In genomic region chr6:30686908-30687658, GRCh38 we compare ENCODE assay signal across 8 cellular contexts. TPM values are rescaled to one million over a fixed set of nuclear protein-coding genes. Genes with fewer than 3 reads are reported as not detected.
A peak's percentile ranks its signal among the peaks of the same experiment; 100 is the strongest.
DNase-seq lines count a peak whose midpoint lies in the region; ATAC-seq and TF ChIP-seq lines count a peak whose summit lies in the region.

No MANE protein-coding gene starts in this region.

- peak overlapping the region; percentile 95 for H3K4me3 Mint-ChIP-seq in neural progenitor cell

- H3K36me3 ChIP-seq in neural progenitor cell = no peaks in the 10 kb centered on the region

- ATAC-seq in GM21786 (IDR thresholded peaks at IDR 0.05; ENCODE audit: unreplicated experiment) = peak; percentile 48

- peak overlapping the region; percentile 95 for H3K27ac Mint-ChIP-seq in neural progenitor cell

- H3K9ac ChIP-seq in neural progenitor cell = peak overlapping the region; percentile 5

- H3K36me3 Mint-ChIP-seq in neural progenitor cell = peaks cover 6% of the 10 kb centered on the region

- peak overlapping the region; percentile 35 for H2AFZ ChIP-seq in neural progenitor cell (replicated peaks)

- no peaks in the 10 kb centered on the region for H3K27me3 ChIP-seq in neural progenitor cell

- TF ChIP-seq CTCF in LNCaP clone FGC (IDR thresholded peaks at IDR 0.05; ENCODE audit: control insufficient read depth, extremely low read depth, insufficient read depth) (no peak), fibroblast of villous mesenchyme (IDR thresholded peaks at IDR 0.05; ENCODE audit: insufficient read depth, low read depth, low read length) (no peak), neural progenitor cell (IDR thresholded peaks at IDR 0.05) (no peak)

- H3K4me3 ChIP-seq in LNCaP clone FGC (ENCODE audit: low read depth, low read length) (peak overlapping the region; percentile 71), fibroblast of villous mesenchyme (ENCODE audit: low read depth, low read length) (peak overlapping the region; percentile 91), neural progenitor cell (peak overlapping the region; percentile 90)

- peak overlapping the region; percentile 97 for H3K4me2 ChIP-seq in neural progenitor cell

- peaks cover 80% of the 10 kb centered on the region for H3K4me1 Mint-ChIP-seq in neural progenitor cell

- H3K4me1 ChIP-seq in neural progenitor cell = peaks cover 64% of the 10 kb centered on the region

- H3K79me2 ChIP-seq in neural progenitor cell (ENCODE audit: low read depth) = peaks cover 71% of the 10 kb centered on the region

- peak; percentile 97 for DNase-seq in DMS53 (lab: John Stamatoyannopoulos, UW)
- no peak for DNase-seq in LNCaP clone FGC (ENCODE audit: low read depth)
- peak; percentile 84 for DNase-seq in RPMI8226
- peak; percentile 93 for DNase-seq in activated effector memory CD4-positive, alpha-beta T cell treated with anti-CD3 and anti-CD28 coated beads, Interleukin-2, amount 50 U/mL, for 16 hours
- peak; percentile 95 for DNase-seq in fibroblast of villous mesenchyme (ENCODE audit: low read depth)
- DNase-seq in neural progenitor cell (ENCODE audit: low spot score) = peak; percentile 88
- peak; percentile 94 for DNase-seq in stromal cell of bone marrow (ENCODE audit: low read depth)

- no peaks in the 10 kb centered on the region for H3K9me3 Mint-ChIP-seq in neural progenitor cell

- H3F3A ChIP-seq in neural progenitor cell (ENCODE audit: low read depth) = peaks cover 40% of the 10 kb centered on the region

- peaks cover 27% of the 10 kb centered on the region for H4K20me1 ChIP-seq in neural progenitor cell (ENCODE audit: low read depth)

- peaks cover 6% of the 10 kb centered on the region for H3K27me3 Mint-ChIP-seq in neural progenitor cell (ENCODE audit: insufficient read depth, low read depth)

- peak overlapping the region; percentile 82 for H3K27ac ChIP-seq in neural progenitor cell

- H3K9me3 ChIP-seq in neural progenitor cell (ENCODE audit: low read depth) = no peaks in the 10 kb centered on the region

RNA-seq across cellular contexts. Expression of gene PPP1R18, which starts 0.6 kb away (rescaled TPM):
- total RNA-seq in fibroblast of villous mesenchyme (56.6 and 59.3 TPM in 2 replicates), neural progenitor cell (ENCODE audit: low replicate concordance) (10.2 and 25.4 TPM in 2 replicates)

RNA-seq across cellular contexts. Expression of gene NRM, which starts 3.7 kb away (rescaled TPM):
- total RNA-seq in fibroblast of villous mesenchyme (3.5 and 5.5 TPM in 2 replicates), neural progenitor cell (ENCODE audit: low replicate concordance) (12.4 and 38.3 TPM in 2 replicates)

RNA-seq across cellular contexts. Expression of gene DHX16, which starts 14.3 kb away (rescaled TPM):
- total RNA-seq in fibroblast of villous mesenchyme (32.0 and 32.2 TPM in 2 replicates), neural progenitor cell (ENCODE audit: low replicate concordance) (17.6 and 29.2 TPM in 2 replicates)

RNA-seq across cellular contexts. Expression of gene MDC1, which starts 30.0 kb away (rescaled TPM):
- total RNA-seq in fibroblast of villous mesenchyme (3.2 and 4.7 TPM in 2 replicates), neural progenitor cell (ENCODE audit: low replicate concordance) (22.6 and 29.5 TPM in 2 replicates)

RNA-seq across cellular contexts. Expression of gene TUBB, which starts 33.1 kb away (rescaled TPM):
- total RNA-seq in fibroblast of villous mesenchyme (590 and 713 TPM in 2 replicates), neural progenitor cell (ENCODE audit: low replicate concordance) (1,479 and 2,270 TPM in 2 replicates)
